8 cellular contexts compared by ENCODE assay signal in the genomic region with DNA sequence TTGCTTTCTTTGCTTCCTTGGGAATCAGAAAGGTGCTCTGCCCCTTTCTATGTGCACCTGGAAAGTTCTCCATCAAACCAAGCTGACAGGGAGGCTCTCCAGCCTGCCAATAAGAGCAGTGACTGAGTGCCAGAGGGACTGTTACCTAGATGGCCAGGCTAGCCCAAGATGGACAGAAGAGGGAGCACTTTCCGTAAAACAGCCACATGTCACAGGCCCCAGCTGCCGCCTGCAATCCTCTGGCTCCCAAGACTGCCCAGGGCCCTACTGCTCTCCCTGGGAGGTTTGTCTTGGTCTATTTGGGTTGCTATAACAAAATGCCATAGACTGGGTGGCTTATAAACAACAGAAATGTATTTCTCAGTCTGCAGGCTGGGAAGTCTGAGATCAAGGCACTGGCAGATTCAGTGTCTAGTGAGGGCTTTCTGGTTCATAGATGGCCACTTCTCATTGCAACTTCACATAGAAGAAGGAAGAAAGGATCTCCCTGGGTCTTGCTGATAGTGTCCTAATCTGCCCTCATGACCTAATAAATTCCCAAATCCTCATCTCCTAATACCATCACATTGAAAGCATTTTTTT.
DNase-seq lines count a peak whose midpoint lies in the region; ATAC-seq, FAIRE-seq and TF ChIP-seq lines count a peak whose summit lies in the region.

No MANE protein-coding gene starts in this region.

- H3K79me2 ChIP-seq in Karpas-422 (ENCODE audit: low read length) (no peaks in the 10 kb centered on the region), keratinocyte (ENCODE audit: control insufficient read depth, insufficient read depth, low read length) (no peaks in the 10 kb centered on the region)

- no CpG with 5 or more reads among the region's 2 CpGs for WGBS in gastroesophageal sphincter (ENCODE audit: low coverage in 1 of 2), 2 donors

- H3K4me2 ChIP-seq in Karpas-422 (ENCODE audit: low read depth, low read length, poor library complexity, severe bottlenecking) (no peak overlapping the region), keratinocyte (ENCODE audit: control insufficient read depth, extremely low read depth, insufficient read depth, low read depth, low read length) (peak overlapping the region; percentile 49)

- TF ChIP-seq CTCF in astrocyte of the spinal cord (IDR thresholded peaks at IDR 0.05; ENCODE audit: low read depth, low read length) (peak; percentile 76), keratinocyte (optimal IDR thresholded peaks at IDR 0.05 in 1 of 3, IDR thresholded peaks at IDR 0.05 in 1 of 3, conservative IDR thresholded peaks at IDR 0.05 in 1 of 3; ENCODE audit: extremely low read depth in 1 of 3, insufficient read depth in 2 of 3, low read length in 3 of 3) (peak; percentile 64 to 87 (median 64)), gastroesophageal sphincter (IDR thresholded peaks at IDR 0.05) (peak in 2 of 4 experiments; percentile 11 to 53), GM10248 (IDR thresholded peaks at IDR 0.05; ENCODE audit: control extremely low read depth, extremely low read depth, low read depth, missing control alignments) (no peak)

- DNase-seq in COLO668 (lab: John Stamatoyannopoulos, UW; ENCODE audit: unreplicated experiment) (peak; percentile 20), Karpas-422 (peak; percentile 59), astrocyte of the spinal cord (ENCODE audit: low read depth, low spot score) (peak; percentile 41), keratinocyte (ENCODE audit: low read depth, low spot score) (no peak), CD1c-positive myeloid dendritic cell (ENCODE audit: extremely low spot score) (no peak), GM10248 (ENCODE audit: extremely low spot score) (no peak)

- H3K4me1 ChIP-seq in Karpas-422 (ENCODE audit: low read length) = peaks cover 19% of the 10 kb centered on the region
- peaks cover 44% of the 10 kb centered on the region for H3K4me1 ChIP-seq in keratinocyte (ENCODE audit: control insufficient read depth, extremely low read depth, insufficient read depth, low read length)
- peaks cover 0 to 15% (median 10%) of the 10 kb centered on the region in 3 donors for H3K4me1 ChIP-seq in gastroesophageal sphincter

- H3K9me1 ChIP-seq in keratinocyte (ENCODE audit: control insufficient read depth, extremely low read depth, insufficient read depth, low read length) = no peaks in the 10 kb centered on the region

- H3K9ac ChIP-seq in Karpas-422 (ENCODE audit: low read length) = no peak overlapping the region
- H3K9ac ChIP-seq in keratinocyte (ENCODE audit: control insufficient read depth, extremely low read depth, insufficient read depth, low read length) = no peak overlapping the region

- in situ Hi-C loops in astrocyte of the spinal cord (cut with HindIII; ENCODE audit: low sequenced_read_pairs) = no loop called here

- H3K4me3 ChIP-seq in Karpas-422 (ENCODE audit: low read length) (no peak overlapping the region), astrocyte of the spinal cord (ENCODE audit: low read depth, low read length) (no peak overlapping the region), keratinocyte (ENCODE audit: control insufficient read depth in 2 of 3, extremely low read depth in 1 of 3, insufficient read depth in 2 of 3, low read depth in 1 of 3, low read length in 3 of 3) (no peak overlapping the region), gastroesophageal sphincter (no peak overlapping the region)

- dilution Hi-C loops in keratinocyte (cut with MboI; ENCODE audit: extremely low pct_ligation_motif_present, low sequenced_read_pairs) = no loop called here

- H3K36me3 ChIP-seq in Karpas-422 (ENCODE audit: insufficient read depth, low read length) (no peaks in the 10 kb centered on the region), keratinocyte (ENCODE audit: control insufficient read depth in 2 of 2, extremely low read depth in 1 of 2, insufficient read depth in 2 of 2, low read length in 2 of 2) (peaks cover 0 to 2% of the 10 kb centered on the region in 2 experiments), gastroesophageal sphincter (peaks cover 0 to 20% of the 10 kb centered on the region in 2 donors)

- H3K27ac ChIP-seq in Karpas-422 (ENCODE audit: low read length) (no peak overlapping the region), keratinocyte (ENCODE audit: control insufficient read depth, insufficient read depth, low read length) (peak overlapping the region; percentile 19), gastroesophageal sphincter (no peak overlapping the region)

- ATAC-seq in GM21529 (IDR thresholded peaks at IDR 0.05; ENCODE audit: unreplicated experiment) (no peak), gastroesophageal sphincter (no peak)

- H4K20me1 ChIP-seq in Karpas-422 (ENCODE audit: insufficient read depth, low read depth, low read length) (no peaks in the 10 kb centered on the region), keratinocyte (ENCODE audit: control insufficient read depth, extremely low read depth, insufficient read depth, low read length) (no peaks in the 10 kb centered on the region)

- CTCF ChIA-PET in GM10248 (lab: Yijun Ruan, JAX) = interaction anchor here (0.8 to 3.1 kb wide), 8 partner anchors 8 to 62 kb away, joined by 3 to 15 read pairs (median 4); no protein-coding TSS in a partner anchor

- H3K9me3 ChIP-seq in Karpas-422 (ENCODE audit: low read length) (no peaks in the 10 kb centered on the region), keratinocyte (ENCODE audit: control insufficient read depth, low read depth, low read length) (no peaks in the 10 kb centered on the region), gastroesophageal sphincter (no peaks in the 10 kb centered on the region)

- H2AFZ ChIP-seq in Karpas-422 (ENCODE audit: low read length) (no peak overlapping the region), keratinocyte (ENCODE audit: control insufficient read depth, low read length) (peak overlapping the region; percentile 54)

- no peaks in the 10 kb centered on the region for H3K27me3 ChIP-seq in Karpas-422 (ENCODE audit: low read length)
- H3K27me3 ChIP-seq in keratinocyte (ENCODE audit: control insufficient read depth, extremely low read depth, insufficient read depth, low read length) = no peaks in the 10 kb centered on the region
- H3K27me3 ChIP-seq in gastroesophageal sphincter = no peaks in the 10 kb centered on the region

- TF ChIP-seq EP300 in gastroesophageal sphincter (IDR thresholded peaks at IDR 0.05) = no peak

- TF ChIP-seq POLR2A in gastroesophageal sphincter (IDR thresholded peaks at IDR 0.05) = no peak

- POLR2A ChIA-PET in GM10248 (lab: Yijun Ruan, JAX) = no interaction called here

- H3K9me2 ChIP-seq in Karpas-422 (replicated peaks; ENCODE audit: insufficient read depth, low read length) = no peaks in the 10 kb centered on the region

- peak; percentile 77 for FAIRE-seq in keratinocyte (lab: Jason Lieb, UNC)

Comparison
In these comparisons a context has a peak if more than half of its experiments do, and no peak if none do; other contexts are left out.
1. DNase-seq: peak in COLO668 (single experiment), Karpas-422 (single experiment) and astrocyte of the spinal cord (single experiment); none in keratinocyte (single experiment), CD1c-positive myeloid dendritic cell (single experiment) and GM10248 (single experiment).